In genomic region chr3:72316501-72317279, GRCh38 we compare ENCODE assay signal across 14 cellular contexts.
DNase-seq lines count a peak whose midpoint lies in the region; ATAC-seq and TF ChIP-seq lines count a peak whose summit lies in the region.
"Had no signal": no experiment of that assay in that cellular context is flagged by ENCODE, and none has a peak within 500 bp of the region (broad histone marks: within the 10 kb centered on the region; RNA-seq: fewer than 3 reads in every experiment).

No MANE protein-coding gene starts in this region.

- H2BK5ac ChIP-seq in neuronal stem cell (ENCODE audit: low read length) = no peak overlapping the region

- H4K91ac ChIP-seq in neuronal stem cell (ENCODE audit: low read depth, low read length, poor library complexity) = no peak overlapping the region

- WGBS in neuronal stem cell (ENCODE audit: extremely low coverage in 2 of 2, insufficient read length in 2 of 2, insufficient replicate concordance in 1 of 2), 2 donors = no CpG with 5 or more reads among the region's 13 CpGs
- 84% methylated on average over 13 of the region's 13 CpGs; no CpG with 5 or more reads in 1 of the 2 donors for WGBS in transverse colon (ENCODE audit: low coverage in 1 of 2), 2 donors

- no peak overlapping the region for H3K14ac ChIP-seq in neuronal stem cell (ENCODE audit: low read length)

- no peak overlapping the region for H2AFZ ChIP-seq in neuronal stem cell (ENCODE audit: low read length)

- DNase-seq in NCI-H146 treated with DMSO at 0.1 percent for 48 hours (lab: John Stamatoyannopoulos, UW; ENCODE audit: unreplicated experiment) (peak; percentile 58), choroid plexus epithelial cell (ENCODE audit: low read depth) (peak; percentile 41), neuronal stem cell (ENCODE audit: low spot score) (no peak), transverse colon (peak; percentile 41), DMS 273 treated with DMSO at 0.1 percent for 48 hours (lab: John Stamatoyannopoulos, UW) (no peak), AG20443 (ENCODE audit: low spot score) (no peak)
- DNase-seq: NCI-H1436 treated with DMSO at 0.1 percent for 48 hours, NCI-H2107, NCI-H226, NCI-H526, OCI-M1, SJCRH30 had no signal

- H3K27me3 ChIP-seq in neuronal stem cell (ENCODE audit: control insufficient read depth in 3 of 3, insufficient read depth in 3 of 3, low read depth in 1 of 3, low read length in 3 of 3) = peaks cover 0 to 31% (median 0%) of the 10 kb centered on the region in 3 experiments
- H3K27me3 ChIP-seq in transverse colon = no peaks in the 10 kb centered on the region
- H3K27me3 ChIP-seq: SJCRH30 had no signal

- TF ChIP-seq EP300 in transverse colon (IDR thresholded peaks at IDR 0.05; ENCODE audit: low read depth) = no peak

- H3K4me2 ChIP-seq in neuronal stem cell (ENCODE audit: insufficient read depth, low read length, poor library complexity, severe bottlenecking) = no peak overlapping the region

- no peak overlapping the region for H3K27ac ChIP-seq in neuronal stem cell (replicated peaks; ENCODE audit: low read length)
- no peak overlapping the region for H3K27ac ChIP-seq in transverse colon
- H3K27ac ChIP-seq: RWPE1, SJCRH30 had no signal

- H2BK12ac ChIP-seq in neuronal stem cell (ENCODE audit: low read length) = no peak overlapping the region

- no peak overlapping the region for H3K4me3 ChIP-seq in choroid plexus epithelial cell (ENCODE audit: low read depth, low read length)
- no peak overlapping the region for H3K4me3 ChIP-seq in neuronal stem cell (ENCODE audit: low read length in 2 of 2)
- no peak overlapping the region for H3K4me3 ChIP-seq in transverse colon
- H3K4me3 ChIP-seq: SJCRH30 had no signal

- in situ Hi-C loops in transverse colon (cut with MboI; ENCODE audit: low pct_ligation_motif_present in 1 of 4, low pct_unique_long_range_greater_than_20kb in 1 of 4, low sequenced_read_pairs in 3 of 4) = no loop called here

- no peak overlapping the region for H3K9ac ChIP-seq in neuronal stem cell (ENCODE audit: low read depth, low read length, poor library complexity)

- H2BK15ac ChIP-seq in neuronal stem cell (ENCODE audit: low read length) = no peak overlapping the region

- H4K8ac ChIP-seq in neuronal stem cell (ENCODE audit: low read depth, low read length) = no peak overlapping the region

- H3K4ac ChIP-seq in neuronal stem cell (ENCODE audit: low read length) = no peak overlapping the region

- no peak overlapping the region for H3K23ac ChIP-seq in neuronal stem cell (ENCODE audit: low read depth, low read length, poor library complexity)

- peak overlapping the region; percentile 40 for H3K18ac ChIP-seq in neuronal stem cell (ENCODE audit: low read length)

- H3K9me3 ChIP-seq in neuronal stem cell (replicated peaks in 1 of 2; ENCODE audit: control insufficient read depth in 2 of 2, insufficient read depth in 1 of 2, low read depth in 1 of 2, low read length in 2 of 2) = no peaks in the 10 kb centered on the region
- H3K9me3 ChIP-seq in transverse colon = no peaks in the 10 kb centered on the region
- H3K9me3 ChIP-seq: SJCRH30 had no signal

- H2AK5ac ChIP-seq in neuronal stem cell (ENCODE audit: low read depth, low read length) = no peak overlapping the region

- no peak overlapping the region for H2BK120ac ChIP-seq in neuronal stem cell (ENCODE audit: low read depth, low read length)

- TF ChIP-seq CTCF in choroid plexus epithelial cell (conservative IDR thresholded peaks at IDR 0.05; ENCODE audit: low read depth, low read length) (no peak), transverse colon (IDR thresholded peaks at IDR 0.05) (no peak)

- no peak for TF ChIP-seq POLR2A in transverse colon (IDR thresholded peaks at IDR 0.05)

- H3K79me1 ChIP-seq in neuronal stem cell (ENCODE audit: low read depth, low read length) = no peaks in the 10 kb centered on the region

- intact Hi-C loops in transverse colon (cut with DNase I; ENCODE audit: low total_unique reads) = no loop called here

- H3K36me3 ChIP-seq in neuronal stem cell (replicated peaks in 1 of 2; ENCODE audit: control insufficient read depth in 2 of 2, insufficient read depth in 2 of 2, low read length in 2 of 2) = no peaks in the 10 kb centered on the region
- no peaks in the 10 kb centered on the region for H3K36me3 ChIP-seq in transverse colon
- H3K36me3 ChIP-seq: SJCRH30 had no signal

- ATAC-seq in GM18873 (IDR thresholded peaks at IDR 0.05; ENCODE audit: low FRiP score, unreplicated experiment) = no peak

- H3K4me1 ChIP-seq in neuronal stem cell (ENCODE audit: control insufficient read depth in 2 of 2, insufficient read depth in 1 of 2, low read depth in 1 of 2, low read length in 2 of 2) (no peaks in the 10 kb centered on the region), transverse colon (peaks cover 0 to 21% (median 8%) of the 10 kb centered on the region in 4 donors)

Comparison
In these comparisons a context has a peak if more than half of its experiments do, and no peak if none do; other contexts are left out.
1. DNase-seq: peak in NCI-H146 treated with DMSO at 0.1 percent for 48 hours (single experiment), choroid plexus epithelial cell (single experiment) and transverse colon (single experiment); none in neuronal stem cell (single experiment), DMS 273 treated with DMSO at 0.1 percent for 48 hours (single experiment) and AG20443 (single experiment).